Comparison of ENCODE assay signal across 8 cellular contexts in the genomic region with DNA sequence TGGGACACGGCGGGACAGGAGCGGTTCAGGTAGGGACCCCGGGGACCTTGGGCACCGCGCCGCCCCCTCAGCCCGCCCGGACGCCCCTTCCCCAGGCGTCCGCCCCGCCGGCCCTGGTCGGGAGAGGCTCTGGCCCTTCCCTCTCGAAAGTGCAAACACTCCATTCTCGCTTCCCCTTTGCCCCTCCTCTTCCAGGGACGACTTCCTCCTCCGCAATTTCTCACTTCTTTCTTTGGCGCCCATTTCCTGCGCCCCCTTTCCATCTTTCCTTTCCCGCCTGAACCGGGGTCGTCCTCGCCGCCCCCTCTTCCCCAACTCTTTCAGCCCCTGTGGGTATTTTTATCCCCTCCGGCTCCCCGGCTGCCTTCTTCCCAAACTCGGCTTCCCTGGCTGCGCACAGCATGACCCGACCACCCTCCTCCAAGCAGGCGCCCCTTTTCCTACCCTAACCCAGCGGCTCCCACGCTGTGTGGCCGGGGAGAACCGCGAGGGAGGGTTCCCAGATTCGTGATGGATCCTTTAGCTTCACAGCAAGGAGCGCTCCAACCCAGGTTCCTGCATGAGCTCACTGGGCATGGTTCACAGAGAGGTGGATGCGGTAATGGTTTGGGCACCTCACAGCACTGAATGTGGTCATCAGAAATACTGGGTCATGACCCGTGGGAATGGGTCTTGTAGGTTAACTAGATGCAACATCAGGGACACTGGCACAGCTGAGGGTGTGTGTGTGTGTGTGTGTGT. TPM values are rescaled to one million over a fixed set of nuclear protein-coding genes. Genes with fewer than 3 reads are reported as not detected.
A peak's percentile ranks its signal among the peaks of the same experiment; 100 is the strongest.
DNase-seq lines count a peak whose midpoint lies in the region; ATAC-seq and TF ChIP-seq lines count a peak whose summit lies in the region.

No MANE protein-coding gene starts in this region.

- no peaks in the 10 kb centered on the region for H3F3A ChIP-seq in neural cell (ENCODE audit: insufficient read depth, low read length, poor library complexity, severe bottlenecking)

- H3K9ac ChIP-seq in KMS-11 (no peak overlapping the region), neural cell (ENCODE audit: low read length) (peak overlapping the region; percentile 61)

- no peaks in the 10 kb centered on the region for H3K4me1 ChIP-seq in KMS-11 (ENCODE audit: low read depth, poor library complexity, severe bottlenecking)
- peaks cover 9 to 18% (median 13%) of the 10 kb centered on the region in 3 donors for H3K4me1 ChIP-seq in esophagus squamous epithelium

- H3K4me2 ChIP-seq in KMS-11 (0 out of 2 replicates have a peak overlapping the region, but pooled peaks have one; percentile 33), neural cell (ENCODE audit: low read length) (peak overlapping the region; percentile 67)

- intact Hi-C loops in esophagus squamous epithelium (cut with DNase I) = no loop called here

- H3K4me3 ChIP-seq in KMS-11 (IDR thresholded peaks at IDR 0.05; ENCODE audit: insufficient read depth, low read depth, low read length) (no peak overlapping the region), esophagus squamous epithelium (peak overlapping the region; percentile 8 to 67 (median 44)), neural cell (ENCODE audit: low read length) (peak overlapping the region; percentile 99)

- no peaks in the 10 kb centered on the region for H3K9me2 ChIP-seq in neural cell (ENCODE audit: insufficient read depth, low read length)

- TF ChIP-seq EP300 in neural cell (conservative IDR thresholded peaks at IDR 0.05; ENCODE audit: poor library complexity, severe bottlenecking) = no peak

- H2AFZ ChIP-seq in KMS-11 (ENCODE audit: low read depth) (0 out of 2 replicates have a peak overlapping the region, but pooled peaks have one; percentile 57), neural cell (ENCODE audit: low read depth, low read length) (peak overlapping the region; percentile 90)

- H3K36me3 ChIP-seq in KMS-11 (ENCODE audit: insufficient read depth) (no peaks in the 10 kb centered on the region), esophagus squamous epithelium (no peaks in the 10 kb centered on the region), neural cell (ENCODE audit: insufficient read depth, low read length) (no peaks in the 10 kb centered on the region)

- H3K27me3 ChIP-seq in KMS-11 (ENCODE audit: insufficient read depth, low read depth) (no peaks in the 10 kb centered on the region), esophagus squamous epithelium (peaks cover 0 to 48% (median 7%) of the 10 kb centered on the region in 4 donors), neural cell (ENCODE audit: insufficient read depth, low read depth, low read length) (no peaks in the 10 kb centered on the region)

- no peak for TF ChIP-seq POLR2A in esophagus squamous epithelium (IDR thresholded peaks at IDR 0.05)

- no peak for TF ChIP-seq RAD21 in neural cell (conservative IDR thresholded peaks at IDR 0.05)

- DNase-seq in D341Med (ENCODE audit: low spot score) (peak; percentile 53), esophagus squamous epithelium (lab: John Stamatoyannopoulos, UW) (no peak), GM03348 (ENCODE audit: low spot score) (no peak), AG20443 (ENCODE audit: low spot score) (no peak)

- peak; percentile 13 for ATAC-seq in GM19455 (IDR thresholded peaks at IDR 0.05; ENCODE audit: unreplicated experiment)
- peak; percentile 20 for ATAC-seq in SK-N-SH treated with all-trans-retinoic acid at 6 μM for 48 hours

- TF ChIP-seq CTCF in KMS-11 (conservative IDR thresholded peaks at IDR 0.05; ENCODE audit: low read depth, low read length) (no peak), esophagus squamous epithelium (IDR thresholded peaks at IDR 0.05) (no peak), neural cell (IDR thresholded peaks at IDR 0.05; ENCODE audit: poor library complexity, severe bottlenecking) (no peak)

- 1 to 4% methylated on average over 27 of the region's 41 CpGs for WGBS in esophagus squamous epithelium, 2 donors

- H4K20me1 ChIP-seq in KMS-11 (ENCODE audit: insufficient read depth) (no peaks in the 10 kb centered on the region), neural cell (ENCODE audit: insufficient read depth) (no peaks in the 10 kb centered on the region)

- H3K79me2 ChIP-seq in KMS-11 (ENCODE audit: insufficient read depth, low read depth) (no peaks in the 10 kb centered on the region), neural cell (replicated peaks; ENCODE audit: insufficient read depth, low read length) (no peaks in the 10 kb centered on the region)

- H3K9me3 ChIP-seq in esophagus squamous epithelium = no peaks in the 10 kb centered on the region
- no peaks in the 10 kb centered on the region for H3K9me3 ChIP-seq in neural cell (ENCODE audit: low read length)

- H3K27ac ChIP-seq in KMS-11 = no peak overlapping the region
- peak overlapping the region in 2 of 4 donors; percentile 44 to 67 for H3K27ac ChIP-seq in esophagus squamous epithelium
- H3K27ac ChIP-seq in neural cell (ENCODE audit: low read length) = no peak overlapping the region

TF ChIP-seq in SK-N-SH treated with all-trans-retinoic acid at 6 μM for 48 hours, 23 proteins besides CTCF, POLR2A, EP300 and RAD21 (continues in another document):
- TF ChIP-seq, protein P1, sequence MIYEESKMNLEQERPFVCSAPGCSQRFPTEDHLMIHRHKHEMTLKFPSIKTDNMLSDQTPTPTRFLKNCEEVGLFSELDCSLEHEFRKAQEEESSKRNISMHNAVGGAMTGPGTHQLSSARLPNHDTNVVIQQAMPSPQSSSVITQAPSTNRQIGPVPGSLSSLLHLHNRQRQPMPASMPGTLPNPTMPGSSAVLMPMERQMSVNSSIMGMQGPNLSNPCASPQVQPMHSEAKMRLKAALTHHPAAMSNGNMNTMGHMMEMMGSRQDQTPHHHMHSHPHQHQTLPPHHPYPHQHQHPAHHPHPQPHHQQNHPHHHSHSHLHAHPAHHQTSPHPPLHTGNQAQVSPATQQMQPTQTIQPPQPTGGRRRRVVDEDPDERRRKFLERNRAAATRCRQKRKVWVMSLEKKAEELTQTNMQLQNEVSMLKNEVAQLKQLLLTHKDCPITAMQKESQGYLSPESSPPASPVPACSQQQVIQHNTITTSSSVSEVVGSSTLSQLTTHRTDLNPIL (CRISPR knock-in tag; IDR thresholded peaks at IDR 0.05; ENCODE audit: low read depth) = no peak
- no peak for TF ChIP-seq ZFP3 (CRISPR knock-in tag; IDR thresholded peaks at IDR 0.05)
- no peak for TF ChIP-seq GLIS3 (CRISPR knock-in tag; IDR thresholded peaks at IDR 0.05)
- TF ChIP-seq, protein P2, sequence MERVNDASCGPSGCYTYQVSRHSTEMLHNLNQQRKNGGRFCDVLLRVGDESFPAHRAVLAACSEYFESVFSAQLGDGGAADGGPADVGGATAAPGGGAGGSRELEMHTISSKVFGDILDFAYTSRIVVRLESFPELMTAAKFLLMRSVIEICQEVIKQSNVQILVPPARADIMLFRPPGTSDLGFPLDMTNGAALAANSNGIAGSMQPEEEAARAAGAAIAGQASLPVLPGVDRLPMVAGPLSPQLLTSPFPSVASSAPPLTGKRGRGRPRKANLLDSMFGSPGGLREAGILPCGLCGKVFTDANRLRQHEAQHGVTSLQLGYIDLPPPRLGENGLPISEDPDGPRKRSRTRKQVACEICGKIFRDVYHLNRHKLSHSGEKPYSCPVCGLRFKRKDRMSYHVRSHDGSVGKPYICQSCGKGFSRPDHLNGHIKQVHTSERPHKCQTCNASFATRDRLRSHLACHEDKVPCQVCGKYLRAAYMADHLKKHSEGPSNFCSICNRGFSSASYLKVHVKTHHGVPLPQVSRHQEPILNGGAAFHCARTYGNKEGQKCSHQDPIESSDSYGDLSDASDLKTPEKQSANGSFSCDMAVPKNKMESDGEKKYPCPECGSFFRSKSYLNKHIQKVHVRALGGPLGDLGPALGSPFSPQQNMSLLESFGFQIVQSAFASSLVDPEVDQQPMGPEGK (CRISPR knock-in tag; IDR thresholded peaks at IDR 0.05; ENCODE audit: borderline replicate concordance) = no peak
- no peak for TF ChIP-seq SNAI2 (CRISPR knock-in tag; IDR thresholded peaks at IDR 0.05)
- TF ChIP-seq ARNTL (CRISPR knock-in tag; IDR thresholded peaks at IDR 0.05; ENCODE audit: borderline replicate concordance, low read depth) = no peak
- no peak for TF ChIP-seq ZNF70 (CRISPR knock-in tag; IDR thresholded peaks at IDR 0.05)

TF ChIP-seq in neural cell, 6 proteins besides CTCF, POLR2A, EP300 and RAD21:
- TF ChIP-seq MXI1 (conservative IDR thresholded peaks at IDR 0.05; ENCODE audit: poor library complexity, severe bottlenecking) = peak; percentile 25
- no peak for TF ChIP-seq EZH2 (IDR thresholded peaks at IDR 0.05; ENCODE audit: borderline replicate concordance, insufficient read depth, low read length, poor library complexity, severe bottlenecking)

RNA-seq across cellular contexts. Expression of gene RAB39A, which starts 0.7 kb away (rescaled TPM):
- under 1 TPM in 3 of 4 donors, not detected in 1; 0.13 to 0.95 (median 0.67) TPM for total RNA-seq in esophagus squamous epithelium
- polyA plus RNA-seq in neural cell = 1.9 and 3.1 TPM in 2 replicates
- 11.2 TPM in 2 replicates for polyA minus RNA-seq in neural cell
